1 cellular context compared by ENCODE assay signal in the genomic region with DNA sequence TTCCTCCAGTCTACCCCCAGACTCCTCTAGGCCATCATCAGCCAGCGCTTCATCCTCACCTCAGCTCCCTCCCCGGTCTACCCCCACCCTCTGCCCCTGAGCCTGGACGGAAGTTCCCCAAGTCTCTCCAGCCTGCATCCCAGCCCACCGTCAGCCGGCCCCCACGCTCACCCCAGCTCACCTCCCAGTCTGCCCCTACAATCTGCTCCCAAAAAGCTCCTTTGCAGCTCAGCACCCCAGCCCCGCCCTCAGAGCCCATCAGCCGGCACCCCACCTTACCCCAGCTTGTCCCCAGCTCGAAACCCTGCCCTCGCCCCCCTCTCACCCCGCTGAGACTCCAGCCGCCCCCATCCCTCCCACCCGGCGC.
TF ChIP-seq lines count a peak whose summit lies in the region.

No MANE protein-coding gene starts in this region.

TF ChIP-seq in H1, 55 proteins besides CTCF, POLR2A, EP300 and RAD21:
- TF ChIP-seq, protein P1, sequence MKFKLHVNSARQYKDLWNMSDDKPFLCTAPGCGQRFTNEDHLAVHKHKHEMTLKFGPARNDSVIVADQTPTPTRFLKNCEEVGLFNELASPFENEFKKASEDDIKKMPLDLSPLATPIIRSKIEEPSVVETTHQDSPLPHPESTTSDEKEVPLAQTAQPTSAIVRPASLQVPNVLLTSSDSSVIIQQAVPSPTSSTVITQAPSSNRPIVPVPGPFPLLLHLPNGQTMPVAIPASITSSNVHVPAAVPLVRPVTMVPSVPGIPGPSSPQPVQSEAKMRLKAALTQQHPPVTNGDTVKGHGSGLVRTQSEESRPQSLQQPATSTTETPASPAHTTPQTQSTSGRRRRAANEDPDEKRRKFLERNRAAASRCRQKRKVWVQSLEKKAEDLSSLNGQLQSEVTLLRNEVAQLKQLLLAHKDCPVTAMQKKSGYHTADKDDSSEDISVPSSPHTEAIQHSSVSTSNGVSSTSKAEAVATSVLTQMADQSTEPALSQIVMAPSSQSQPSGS (IDR thresholded peaks at IDR 0.05; ENCODE audit: low read length), result no peak
- TF ChIP-seq CEBPB (IDR thresholded peaks at IDR 0.05; ENCODE audit: low read depth, low read length) (no peak), KDM4A (IDR thresholded peaks at IDR 0.05; ENCODE audit: low read depth, low read length, severe bottlenecking) (peak; percentile 61), CHD2 (IDR thresholded peaks at IDR 0.05; ENCODE audit: low read length) (no peak)
